ENCODE assay signal across 1 cellular context in the genomic region with DNA sequence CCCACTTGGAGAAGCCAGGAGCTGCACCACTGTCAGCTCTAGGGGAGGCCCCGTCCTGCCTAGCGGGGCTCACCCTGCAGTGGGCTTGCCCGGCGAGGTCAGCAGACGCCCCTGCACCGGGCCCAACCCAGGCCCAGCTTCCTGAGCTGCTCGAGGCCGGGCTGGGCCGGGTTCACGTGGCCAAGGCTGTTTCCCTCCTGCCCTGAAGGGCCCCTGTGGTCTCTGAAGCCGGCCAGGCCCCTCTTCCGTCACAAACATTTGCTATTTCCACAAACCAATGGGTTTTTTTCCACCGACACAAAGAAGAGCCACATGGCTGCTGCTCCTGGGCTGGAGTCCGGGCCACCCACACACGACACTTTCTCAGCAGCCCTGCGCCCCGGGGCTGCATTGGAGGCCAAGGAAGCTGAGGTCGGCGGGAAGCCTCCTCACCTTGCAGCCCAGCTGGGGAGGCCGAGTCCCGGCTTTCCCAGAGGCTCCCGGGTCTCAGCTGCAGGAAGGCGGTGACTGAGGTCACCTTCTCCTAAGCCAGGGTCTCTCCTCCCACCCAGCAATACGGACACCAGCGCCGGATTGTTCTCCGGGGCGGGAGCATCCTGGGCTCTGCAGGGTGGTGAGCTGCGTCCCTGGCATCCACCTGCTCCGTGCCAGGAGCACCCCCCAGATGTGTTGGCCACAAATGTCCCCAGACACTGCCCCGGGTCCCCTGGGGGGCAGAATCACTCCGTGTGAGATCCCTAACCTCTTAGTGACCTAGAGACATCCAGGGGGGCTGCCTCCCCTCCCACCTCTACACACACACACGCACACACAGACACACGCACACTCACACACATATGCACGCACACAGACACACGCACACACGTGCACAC.
A peak's percentile ranks its signal among the peaks of the same experiment; 100 is the strongest.
TF ChIP-seq lines count a peak whose summit lies in the region.

No MANE protein-coding gene starts in this region.

TF ChIP-seq in HepG2, 621 proteins besides CTCF, POLR2A, EP300 and RAD21 (continued from another document and continues in another):
- no peak for TF ChIP-seq ZBTB40 (IDR thresholded peaks at IDR 0.05)
- no peak; the same call in 1 of the 2 replicates for TF ChIP-seq ZBTB40 (CRISPR knock-in tag; IDR thresholded peaks at IDR 0.05)
- no peak for TF ChIP-seq KDM4B (CRISPR knock-in tag; IDR thresholded peaks at IDR 0.05)
- no peak for TF ChIP-seq TBL1XR1 (IDR thresholded peaks at IDR 0.05; ENCODE audit: borderline replicate concordance, low read length, partially characterized antibody)
- peak; percentile 65; the same call in 1 of the 2 replicates for TF ChIP-seq ERF (CRISPR knock-in tag; IDR thresholded peaks at IDR 0.05)
- TF ChIP-seq ZNF318 (CRISPR knock-in tag; IDR thresholded peaks at IDR 0.05): no peak
- TF ChIP-seq CBX5 (CRISPR knock-in tag; IDR thresholded peaks at IDR 0.05; ENCODE audit: borderline replicate concordance): no peak
- TF ChIP-seq ZNF589 (CRISPR knock-in tag; conservative IDR thresholded peaks at IDR 0.05): no peak
- no peak for TF ChIP-seq ZNF850 (CRISPR knock-in tag; conservative IDR thresholded peaks at IDR 0.05)
- peak; percentile 70; the same call in 1 of the 2 replicates for TF ChIP-seq PAWR (CRISPR knock-in tag; IDR thresholded peaks at IDR 0.05; ENCODE audit: borderline replicate concordance)
- no peak for TF ChIP-seq PCBP2 (optimal IDR thresholded peaks at IDR 0.05; ENCODE audit: low read depth, low read length, poor library complexity, severe bottlenecking)
- no peak for TF ChIP-seq NBN (conservative IDR thresholded peaks at IDR 0.05)
- TF ChIP-seq, protein P1, sequence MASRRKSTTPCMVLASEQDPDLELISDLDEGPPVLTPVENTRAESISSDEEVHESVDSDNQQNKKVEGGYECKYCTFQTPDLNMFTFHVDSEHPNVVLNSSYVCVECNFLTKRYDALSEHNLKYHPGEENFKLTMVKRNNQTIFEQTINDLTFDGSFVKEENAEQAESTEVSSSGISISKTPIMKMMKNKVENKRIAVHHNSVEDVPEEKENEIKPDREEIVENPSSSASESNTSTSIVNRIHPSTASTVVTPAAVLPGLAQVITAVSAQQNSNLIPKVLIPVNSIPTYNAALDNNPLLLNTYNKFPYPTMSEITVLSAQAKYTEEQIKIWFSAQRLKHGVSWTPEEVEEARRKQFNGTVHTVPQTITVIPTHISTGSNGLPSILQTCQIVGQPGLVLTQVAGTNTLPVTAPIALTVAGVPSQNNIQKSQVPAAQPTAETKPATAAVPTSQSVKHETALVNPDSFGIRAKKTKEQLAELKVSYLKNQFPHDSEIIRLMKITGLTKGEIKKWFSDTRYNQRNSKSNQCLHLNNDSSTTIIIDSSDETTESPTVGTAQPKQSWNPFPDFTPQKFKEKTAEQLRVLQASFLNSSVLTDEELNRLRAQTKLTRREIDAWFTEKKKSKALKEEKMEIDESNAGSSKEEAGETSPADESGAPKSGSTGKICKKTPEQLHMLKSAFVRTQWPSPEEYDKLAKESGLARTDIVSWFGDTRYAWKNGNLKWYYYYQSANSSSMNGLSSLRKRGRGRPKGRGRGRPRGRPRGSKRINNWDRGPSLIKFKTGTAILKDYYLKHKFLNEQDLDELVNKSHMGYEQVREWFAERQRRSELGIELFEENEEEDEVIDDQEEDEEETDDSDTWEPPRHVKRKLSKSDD (CRISPR knock-in tag; IDR thresholded peaks at IDR 0.05; ENCODE audit: low read depth): no peak
- TF ChIP-seq TAF15 (IDR thresholded peaks at IDR 0.05; ENCODE audit: low read depth, low read length, poor library complexity, severe bottlenecking): no peak
- TF ChIP-seq TBX3 (IDR thresholded peaks at IDR 0.05; ENCODE audit: borderline replicate concordance): no peak
- TF ChIP-seq, protein P2, sequence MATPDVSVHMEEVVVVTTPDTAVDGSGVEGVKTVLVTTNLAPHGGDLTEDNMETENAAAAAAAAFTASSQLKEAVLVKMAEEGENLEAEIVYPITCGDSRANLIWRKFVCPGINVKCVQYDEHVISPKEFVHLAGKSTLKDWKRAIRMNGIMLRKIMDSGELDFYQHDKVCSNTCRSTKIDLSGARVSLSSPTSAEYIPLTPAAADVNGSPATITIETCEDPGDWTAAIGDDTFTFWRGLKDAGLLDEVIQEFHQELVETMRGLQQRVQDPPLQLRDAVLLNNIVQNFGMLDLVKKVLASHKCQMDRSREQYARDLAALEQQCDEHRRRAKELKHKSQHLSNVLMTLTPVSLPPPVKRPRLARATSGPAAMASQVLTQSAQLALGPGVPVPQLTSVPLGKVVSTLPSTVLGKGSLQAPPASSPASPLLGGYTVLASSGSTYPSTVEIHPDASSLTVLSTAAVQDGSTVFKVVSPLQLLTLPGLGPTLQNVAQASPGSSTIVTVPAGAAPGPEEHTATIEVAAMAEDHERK (CRISPR knock-in tag; IDR thresholded peaks at IDR 0.05; ENCODE audit: low read depth): no peak
- TF ChIP-seq ZNF124 (CRISPR knock-in tag; IDR thresholded peaks at IDR 0.05): no peak
- no peak for TF ChIP-seq ZBTB42 (CRISPR knock-in tag; IDR thresholded peaks at IDR 0.05)
- TF ChIP-seq HOXD1 (CRISPR knock-in tag; IDR thresholded peaks at IDR 0.05): no peak; the same call in 1 of the 2 replicates
- TF ChIP-seq GPBP1L1 (CRISPR knock-in tag; IDR thresholded peaks at IDR 0.05): no peak
- no peak for TF ChIP-seq NAIF1 (CRISPR knock-in tag; IDR thresholded peaks at IDR 0.05; ENCODE audit: borderline replicate concordance)
- no peak for TF ChIP-seq NR2F1 (CRISPR knock-in tag; IDR thresholded peaks at IDR 0.05)
- TF ChIP-seq KLF12 (CRISPR knock-in tag; IDR thresholded peaks at IDR 0.05; ENCODE audit: borderline replicate concordance): no peak
- no peak for TF ChIP-seq ZNF382 (CRISPR knock-in tag; IDR thresholded peaks at IDR 0.05; ENCODE audit: borderline replicate concordance)
- no peak for TF ChIP-seq ZNF530 (CRISPR knock-in tag; IDR thresholded peaks at IDR 0.05; ENCODE audit: low read depth)
- TF ChIP-seq ZNF264 (CRISPR knock-in tag; IDR thresholded peaks at IDR 0.05): 0 out of 2 replicates have a peak, but pooled peaks have one; percentile 23
- TF ChIP-seq FOXK1 (CRISPR knock-in tag; IDR thresholded peaks at IDR 0.05; ENCODE audit: borderline replicate concordance, low read depth): peak; percentile 26; the same call in 1 of the 2 replicates
- TF ChIP-seq SIX1 (CRISPR knock-in tag; IDR thresholded peaks at IDR 0.05; ENCODE audit: borderline replicate concordance): no peak
- no peak for TF ChIP-seq ZNF121 (CRISPR knock-in tag; IDR thresholded peaks at IDR 0.05)
